ENCODE assay signal across 8 cellular contexts in the genomic region with DNA sequence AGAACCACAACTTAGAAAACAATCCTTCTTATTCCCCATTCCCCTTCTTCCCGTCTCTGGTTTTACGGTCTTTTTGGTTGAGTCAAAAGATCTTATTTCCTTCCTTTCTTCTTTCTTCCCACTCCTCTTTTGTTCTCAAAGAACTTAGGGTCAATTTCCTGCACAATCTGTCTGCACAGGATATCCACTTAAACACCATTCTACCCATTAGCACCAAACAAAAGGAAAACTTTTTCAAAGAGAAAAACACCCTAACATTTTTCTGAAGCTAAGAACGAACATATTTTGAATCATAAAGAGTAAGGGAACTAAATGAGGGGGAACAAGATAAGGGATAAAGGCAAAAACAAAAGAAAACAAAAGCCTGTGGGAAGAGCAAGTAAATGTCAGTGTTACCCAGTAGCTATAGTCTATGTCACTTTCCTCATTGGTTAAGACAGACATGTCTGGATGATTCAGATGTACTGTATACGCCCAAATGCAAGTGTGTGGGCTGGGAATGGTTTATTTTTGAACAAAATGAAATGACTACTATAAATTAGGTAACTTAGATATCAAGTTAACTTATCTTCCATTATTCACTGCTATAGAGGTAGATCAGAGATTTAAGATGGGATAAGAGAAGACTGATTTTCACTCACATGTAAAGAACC. TPM values are rescaled to one million over a fixed set of nuclear protein-coding genes. Genes with fewer than 3 reads are reported as not detected.
A peak's percentile ranks its signal among the peaks of the same experiment; 100 is the strongest.
DNase-seq lines count a peak whose midpoint lies in the region; ATAC-seq and TF ChIP-seq lines count a peak whose summit lies in the region.

No MANE protein-coding gene starts in this region.

- H3K4me1 Mint-ChIP-seq in activated naive CD8-positive, alpha-beta T cell (ENCODE audit: low read depth) = peaks cover 42% of the 10 kb centered on the region

- peak in 1 of 2 donors; percentile 10 for TF ChIP-seq EP300 in tibial nerve (IDR thresholded peaks at IDR 0.05)
- TF ChIP-seq EP300 in ovary (IDR thresholded peaks at IDR 0.05) = no peak

- H3K36me3 Mint-ChIP-seq in activated naive CD8-positive, alpha-beta T cell = peaks cover 4% of the 10 kb centered on the region

- peak overlapping the region; percentile 71 for H3K4me3 Mint-ChIP-seq in activated naive CD8-positive, alpha-beta T cell

- DNase-seq in AG04450 (ENCODE audit: low read depth, low spot score) (peak; percentile 55), left lung (no peak), tibial nerve (ENCODE audit: low spot score in 2 of 2) (no peak), ovary (no peak), lower leg skin (ENCODE audit: low spot score in 2 of 2) (no peak), NCI-H82 (lab: John Stamatoyannopoulos, UW) (no peak)

- intact Hi-C loops in left lung (cut with DNase I) = no loop called here
- intact Hi-C loops in ovary (cut with DNase I) = no loop called here
- intact Hi-C loops in lower leg skin (cut with DNase I; ENCODE audit: low total_unique reads) = no loop called here

- TF ChIP-seq CTCF in AG04450 (IDR thresholded peaks at IDR 0.05; ENCODE audit: low read depth, low read length) (no peak), left lung (IDR thresholded peaks at IDR 0.05) (no peak), tibial nerve (IDR thresholded peaks at IDR 0.05) (no peak), ovary (IDR thresholded peaks at IDR 0.05) (no peak), lower leg skin (IDR thresholded peaks at IDR 0.05) (no peak)

- WGBS in tibial nerve, 2 donors = 13 to 14% methylated on average over 4 of the region's 4 CpGs
- WGBS in ovary, 3 donors = 49 to 59% (median 53%) methylated on average over 4 of the region's 4 CpGs
- WGBS in lower leg skin, 2 donors = 38 to 40% methylated on average over 4 of the region's 4 CpGs

- no peak for TF ChIP-seq POLR2A in tibial nerve (IDR thresholded peaks at IDR 0.05)
- TF ChIP-seq POLR2A in ovary (IDR thresholded peaks at IDR 0.05) = no peak
- TF ChIP-seq POLR2A in lower leg skin (IDR thresholded peaks at IDR 0.05) = no peak

- H3K4me1 ChIP-seq in left lung (peaks cover 11 to 40% of the 10 kb centered on the region in 2 donors), tibial nerve (peaks cover 0 to 69% (median 12%) of the 10 kb centered on the region in 4 donors), ovary (ENCODE audit: insufficient read depth) (peaks cover 3% of the 10 kb centered on the region)

- no peak overlapping the region for H3K27ac ChIP-seq in AG04450 (ENCODE audit: low read depth, low read length)
- H3K27ac ChIP-seq in left lung = peak overlapping the region; percentile 82 to 87
- peak overlapping the region; percentile 59 to 92 (median 77) for H3K27ac ChIP-seq in tibial nerve
- H3K27ac ChIP-seq in ovary = no peak overlapping the region

- POLR2A ChIA-PET in AG04450 (lab: Yijun Ruan, JAX) = interaction anchor here (0.6 kb wide), 2 partner anchors 32 to 44 kb away, joined by 3 to 4 read pairs; no protein-coding TSS in a partner anchor

- H3K36me3 ChIP-seq in left lung (no peaks in the 10 kb centered on the region), tibial nerve (peaks cover 0 to 7% (median 0%) of the 10 kb centered on the region in 3 donors), ovary (no peaks in the 10 kb centered on the region)

- peak overlapping the region; percentile 69 for H3K4me3 ChIP-seq in AG04450 (ENCODE audit: low read depth, low read length)
- peak overlapping the region; percentile 8 to 41 for H3K4me3 ChIP-seq in left lung
- H3K4me3 ChIP-seq in tibial nerve = peak overlapping the region in 2 of 4 donors; percentile 19 to 42
- no peak overlapping the region for H3K4me3 ChIP-seq in ovary
- no peak overlapping the region for H3K4me3 ChIP-seq in lower leg skin (ENCODE audit: low read depth, poor library complexity, severe bottlenecking)

- H3K9me3 ChIP-seq in AG04450 (ENCODE audit: control insufficient read depth, insufficient read depth, low read length) (no peaks in the 10 kb centered on the region; the same call in 1 of the 2 replicates), left lung (no peaks in the 10 kb centered on the region), tibial nerve (no peaks in the 10 kb centered on the region), ovary (no peaks in the 10 kb centered on the region)

- CTCF ChIA-PET in AG04450 (lab: Charles Lee) = interaction anchor here (0.6 to 1.6 kb wide), 2 partner anchors 20 to 49 kb away, joined by 6 to 8 read pairs; no protein-coding TSS in a partner anchor

- H3K27me3 ChIP-seq in AG04450 (ENCODE audit: control insufficient read depth, insufficient read depth, low read length) (no peaks in the 10 kb centered on the region), left lung (no peaks in the 10 kb centered on the region), tibial nerve (no peaks in the 10 kb centered on the region), ovary (no peaks in the 10 kb centered on the region)

- H3K27ac Mint-ChIP-seq in activated naive CD8-positive, alpha-beta T cell = peak overlapping the region; percentile 86

- ATAC-seq in HG02884 (IDR thresholded peaks at IDR 0.05; ENCODE audit: unreplicated experiment) (peak; percentile 58), left lung (peak; percentile 65)

- no peaks in the 10 kb centered on the region for H3K27me3 Mint-ChIP-seq in activated naive CD8-positive, alpha-beta T cell

- H3K9me3 Mint-ChIP-seq in activated naive CD8-positive, alpha-beta T cell (ENCODE audit: low read depth) = no peaks in the 10 kb centered on the region

RNA-seq across cellular contexts. Expression of a gene that starts 59.8 kb away (rescaled TPM):
- 16.8 and 25.4 TPM in 2 replicates for polyA plus RNA-seq in AG04450 (2011; rRNA removed)
- polyA minus RNA-seq in AG04450 (2011; rRNA and poly(A)+ RNA removed) = 27.2 and 37.6 TPM in 2 replicates
- total RNA-seq in left lung = 10 to 100 TPM; 23.6 to 30.0 TPM
- 100 to 1,000 TPM in 1 of 4 donors, 10 to 100 TPM in 3; 72.1 to 115 (median 83.3) TPM for total RNA-seq in tibial nerve
- total RNA-seq in ovary = 10 to 100 TPM; 19.2 to 55.0 (median 26.7) TPM
- polyA plus RNA-seq in ovary = 10 to 100 TPM; 17.8 to 19.5 TPM
- total RNA-seq in lower leg skin = 10 to 100 TPM; 27.0 to 55.8 (median 48.2) TPM

Comparison
In these comparisons a context has a peak if more than half of its experiments do, and no peak if none do; other contexts are left out.
1. H3K27ac ChIP-seq: peak in left lung (2 of 2) and tibial nerve (4 of 4); none in AG04450 (single experiment) and ovary (0 of 2).
2. H3K4me3 ChIP-seq: peak in AG04450 (single experiment) and left lung (2 of 2); none in ovary (single experiment) and lower leg skin (single experiment).